ENCODE assay signal across 9 cellular contexts in genomic region chr10:93062499-93063216, GRCh38. TPM values are rescaled to one million over a fixed set of nuclear protein-coding genes. Genes with fewer than 3 reads are reported as not detected.
A peak's percentile ranks its signal among the peaks of the same experiment; 100 is the strongest.
DNase-seq lines count a peak whose midpoint lies in the region; ATAC-seq and TF ChIP-seq lines count a peak whose summit lies in the region.
"Had no signal": no experiment of that assay in that cellular context is flagged by ENCODE, and none has a peak within 500 bp of the region (broad histone marks: within the 10 kb centered on the region; RNA-seq: fewer than 3 reads in every experiment).

No MANE protein-coding gene starts in this region.

- H3K27me3 ChIP-seq in mesenchymal stem cell (ENCODE audit: control insufficient read depth in 1 of 2, insufficient read depth in 1 of 2, low read length in 2 of 2): peaks cover 79 to 91% of the 10 kb centered on the region in 2 experiments
- no peaks in the 10 kb centered on the region for H3K27me3 ChIP-seq in testis

- no peak overlapping the region for H2BK12ac ChIP-seq in mesenchymal stem cell (ENCODE audit: low read length in 2 of 2)

- H4K8ac ChIP-seq in mesenchymal stem cell (ENCODE audit: low read length): no peak overlapping the region

- no peaks in the 10 kb centered on the region for H3K79me1 ChIP-seq in mesenchymal stem cell (replicated peaks; ENCODE audit: low read length, poor library complexity, severe bottlenecking)

- intact Hi-C loops in testis (cut with DNase I; ENCODE audit: low total_unique reads): no loop called here

- no peak overlapping the region for H3K18ac ChIP-seq in mesenchymal stem cell (ENCODE audit: low read depth in 1 of 2, low read length in 2 of 2)

- no peak overlapping the region for H2BK15ac ChIP-seq in mesenchymal stem cell (ENCODE audit: low read depth, poor library complexity, severe bottlenecking)

- H2AFZ ChIP-seq in mesenchymal stem cell (ENCODE audit: low read depth, low read length): no peak overlapping the region

- H3K36me3 ChIP-seq in mesenchymal stem cell (ENCODE audit: control insufficient read depth in 1 of 2, insufficient read depth in 2 of 2, low read depth in 1 of 2, low read length in 2 of 2) (peaks cover 0 to 3% of the 10 kb centered on the region in 2 experiments), testis (ENCODE audit: low read depth, missing control alignments) (no peaks in the 10 kb centered on the region)

- peak overlapping the region in 1 of 2 experiments; percentile 65 for H3K23ac ChIP-seq in mesenchymal stem cell (ENCODE audit: low read length in 2 of 2)

- ATAC-seq in HG03520 (IDR thresholded peaks at IDR 0.05; ENCODE audit: unreplicated experiment): no peak

- H3K14ac ChIP-seq in mesenchymal stem cell (ENCODE audit: low read length in 2 of 2): peak overlapping the region in 1 of 2 experiments; percentile 36

- no peak overlapping the region for H2BK5ac ChIP-seq in mesenchymal stem cell (ENCODE audit: low read depth, low read length, poor library complexity, severe bottlenecking)

- 5% methylated on average over 64 of the region's 72 CpGs for WGBS in mesenchymal stem cell
- WGBS in testis, 2 donors: 3 to 21% methylated on average over 10 to 62 of the region's 72 CpGs

- H4K91ac ChIP-seq in mesenchymal stem cell (ENCODE audit: low read length): no peak overlapping the region

- TF ChIP-seq CTCF in GM12873 (IDR thresholded peaks at IDR 0.05; ENCODE audit: insufficient read depth, low read depth, low read length, missing control alignments) (peak; percentile 67), testis (IDR thresholded peaks at IDR 0.05) (peak; percentile 19 to 51 (median 49))

- H3K4me3 ChIP-seq in mesenchymal stem cell (ENCODE audit: insufficient read depth in 1 of 2, low read depth in 1 of 2, low read length in 2 of 2) (peak overlapping the region; percentile 38 to 63), testis (peak overlapping the region; percentile 11 to 21)
- H3K4me3 ChIP-seq: SJSA1 had no signal

- no peaks in the 10 kb centered on the region for H3K9me3 ChIP-seq in mesenchymal stem cell (ENCODE audit: control insufficient read depth, low read length)
- H3K9me3 ChIP-seq in testis: no peaks in the 10 kb centered on the region

- H2AK5ac ChIP-seq in mesenchymal stem cell (ENCODE audit: low read length, severe bottlenecking): no peak overlapping the region

- DNase-seq in NCI-H510A (lab: John Stamatoyannopoulos, UW): peak; percentile 21
- peak; percentile 79 to 84 for DNase-seq in dermis microvascular lymphatic vessel endothelial cell (ENCODE audit: low read depth in 2 of 2)
- no peak for DNase-seq in mesenchymal stem cell
- DNase-seq in testis: peak; percentile 52
- DNase-seq in GDM1 (lab: John Stamatoyannopoulos, UW): no peak
- no peak for DNase-seq in medulla oblongata (ENCODE audit: extremely low spot score)

- H3K27ac ChIP-seq in mesenchymal stem cell (ENCODE audit: low read length, poor library complexity, severe bottlenecking) (no peak overlapping the region), testis (no peak overlapping the region)
- H3K27ac ChIP-seq: SJSA1 had no signal

- TF ChIP-seq POLR2A in testis (IDR thresholded peaks at IDR 0.05): no peak

- H3K9ac ChIP-seq in mesenchymal stem cell (ENCODE audit: low read length): no peak overlapping the region

- H3K4me1 ChIP-seq in mesenchymal stem cell (ENCODE audit: control insufficient read depth, insufficient read depth, low read depth, low read length): peaks cover 32% of the 10 kb centered on the region
- H3K4me1 ChIP-seq in testis: peaks cover 9% of the 10 kb centered on the region

- peak overlapping the region; percentile 67 for H3K4me2 ChIP-seq in mesenchymal stem cell (ENCODE audit: low read length, poor library complexity, severe bottlenecking)

- H2BK120ac ChIP-seq in mesenchymal stem cell (ENCODE audit: low read depth, low read length): no peak overlapping the region

- H3K4ac ChIP-seq in mesenchymal stem cell (ENCODE audit: low read depth in 1 of 2, low read length in 2 of 2): no peak overlapping the region

RNA-seq across cellular contexts. Expression of gene CYP26C1, which starts 2.1 kb away (rescaled TPM):
- total RNA-seq in dermis microvascular lymphatic vessel endothelial cell (0.77 and 1.5 TPM in 2 replicates), testis (under 1 TPM; 0.31 to 0.68 TPM)
- not detected for polyA plus RNA-seq in mesenchymal stem cell (2013, experiment 1 of 2)
- polyA plus RNA-seq in mesenchymal stem cell (2013, experiment 2 of 2): 0.01 TPM
- polyA plus RNA-seq in testis (ENCODE audit: insufficient read depth, low read depth, low replicate concordance): 0.17 TPM
- total RNA-seq: SJSA1 had no signal

RNA-seq across cellular contexts. Expression of gene CYP26A1, which starts 11.0 kb away (rescaled TPM):
- total RNA-seq in dermis microvascular lymphatic vessel endothelial cell (0.63 and 0.77 TPM in 2 replicates), testis (not detected)
- not detected for polyA plus RNA-seq in mesenchymal stem cell (2013, experiment 1 of 2)
- polyA plus RNA-seq in mesenchymal stem cell (2013, experiment 2 of 2): not detected
- 0.57 TPM for polyA plus RNA-seq in testis (ENCODE audit: insufficient read depth, low read depth, low replicate concordance)

Comparison
In these comparisons a context has a peak if more than half of its experiments do, and no peak if none do; other contexts are left out.
1. DNase-seq: peak in NCI-H510A (single experiment), dermis microvascular lymphatic vessel endothelial cell (2 of 2) and testis (single experiment); none in mesenchymal stem cell (single experiment), GDM1 (single experiment) and medulla oblongata (single experiment).